ENCODE assay signal across 10 cellular contexts in genomic region chr15:40550381-40551037, GRCh38. TPM values are rescaled to one million over a fixed set of nuclear protein-coding genes. Genes with fewer than 3 reads are reported as not detected.
A peak's percentile ranks its signal among the peaks of the same experiment; 100 is the strongest.
DNase-seq lines count a peak whose midpoint lies in the region; ATAC-seq, FAIRE-seq and TF ChIP-seq lines count a peak whose summit lies in the region.
"Had no signal": no experiment of that assay in that cellular context is flagged by ENCODE, and none has a peak within 500 bp of the region (broad histone marks: within the 10 kb centered on the region; RNA-seq: fewer than 3 reads in every experiment).

No MANE protein-coding gene starts in this region.

- H3K27ac ChIP-seq in K562 (ENCODE audit: extremely low read depth, low read depth, low read length): peak overlapping the region; percentile 22; the same call in 1 of the 3 replicates

- DNase-seq in GM13977 (ENCODE audit: low spot score) (peak; percentile 67), K562 (ENCODE audit: extremely low read depth in 1 of 4, low spot score in 3 of 4) (no peak), NCI-H82 treated with DMSO at 0.1 percent for 48 hours (lab: John Stamatoyannopoulos, UW; ENCODE audit: unreplicated experiment) (no peak), urothelium cell line (ENCODE audit: low spot score) (no peak), D341Med (ENCODE audit: low spot score) (no peak), DMS153 treated with DMSO at 0.1 percent for 48 hours (lab: John Stamatoyannopoulos, UW; ENCODE audit: unreplicated experiment) (no peak)
- DNase-seq: activated T-cell treated with anti-CD3 and anti-CD28 coated beads, Interleukin-2, amount 50 U/mL, for 4 hours had no signal

- no peaks in the 10 kb centered on the region for H3K79me2 ChIP-seq in K562 (ENCODE audit: control insufficient read depth, insufficient read depth, low read length)

- BruUV-seq in K562 (replicated peaks; lab: Mats Ljungman, UMichigan): no TSS peak

- no peaks in the 10 kb centered on the region for H3K9me3 ChIP-seq in K562 (replicated peaks; ENCODE audit: control insufficient read depth, insufficient read depth, low read depth, low read length)
- H3K9me3 ChIP-seq: Caco-2 had no signal

- peak; percentile 73 for ATAC-seq in GM21390 (IDR thresholded peaks at IDR 0.05; ENCODE audit: unreplicated experiment)
- ATAC-seq in HG03196 (IDR thresholded peaks at IDR 0.05; ENCODE audit: unreplicated experiment): peak; percentile 71
- no peak for ATAC-seq in K562
- ATAC-seq: activated T-cell treated with anti-CD3 and anti-CD28 coated beads, Interleukin-2, amount 50 U/mL, for 4 hours had no signal

- no peak overlapping the region for H3K4me2 ChIP-seq in K562 (ENCODE audit: insufficient read depth, low read length)

- no peak for FAIRE-seq in K562 (lab: Jason Lieb, UNC)
- no peak for FAIRE-seq in urothelium cell line (lab: Jason Lieb, UNC)

- no peak for TF ChIP-seq EP300 in K562 (IDR thresholded peaks at IDR 0.05; ENCODE audit: low read length)

- in situ Hi-C loops in GM13977 (cut with MboI; ENCODE audit: low pct_unique_long_range_greater_than_20kb, low sequenced_read_pairs, unreplicated experiment) (no loop called here), K562 (cut with MboI) (no loop called here)

- CTCF ChIA-PET in K562 (lab: Yijun Ruan, JAX; ENCODE audit: low intra/inter-chr PET ratio): no interaction called here

- H3K27me3 ChIP-seq in K562 (ENCODE audit: control insufficient read depth in 2 of 2, insufficient read depth in 2 of 2, low read length in 2 of 2): no peaks in the 10 kb centered on the region

- H3K9ac ChIP-seq in K562 (ENCODE audit: insufficient read depth in 1 of 2, low read depth in 2 of 2, low read length in 2 of 2): no peak overlapping the region

- WGBS in K562 (ENCODE audit: insufficient coverage, low coverage, missing lambda C conversion rate): 91% methylated on average over 6 of the region's 6 CpGs

- H3K36me3 ChIP-seq in K562 (ENCODE audit: control insufficient read depth, insufficient read depth, low read length): peaks cover 65% of the 10 kb centered on the region

- TF ChIP-seq CTCF in GM13977 (IDR thresholded peaks at IDR 0.05; ENCODE audit: extremely low read depth, insufficient read depth, missing control alignments) (no peak), K562 (IDR thresholded peaks at IDR 0.05 in 2 of 3, conservative IDR thresholded peaks at IDR 0.05 in 1 of 3; ENCODE audit: insufficient read depth in 2 of 3, low read depth in 1 of 3, low read length in 3 of 3) (no peak)

- TF ChIP-seq RAD21 in K562 (CRISPR knock-in tag; conservative IDR thresholded peaks at IDR 0.05 in 1 of 2, IDR thresholded peaks at IDR 0.05 in 1 of 2): no peak

- no peaks in the 10 kb centered on the region for H4K20me1 ChIP-seq in K562 (replicated peaks; ENCODE audit: control insufficient read depth, insufficient read depth, low read length)

- no peak overlapping the region for H3K4me3 ChIP-seq in K562

- H3K9me1 ChIP-seq in K562 (ENCODE audit: control insufficient read depth, insufficient read depth, low read length): no peaks in the 10 kb centered on the region

- no peak overlapping the region for H2AFZ ChIP-seq in K562 (ENCODE audit: low read depth, low read length)

- H3K4me1 ChIP-seq in K562 (replicated peaks in 1 of 2; ENCODE audit: control insufficient read depth in 2 of 2, insufficient read depth in 2 of 2, low read length in 2 of 2): peaks cover 8 to 30% of the 10 kb centered on the region in 2 experiments; a peak in 4 of 5 replicates
- H3K4me1 ChIP-seq: Caco-2 had no signal

- intact Hi-C loops in K562 (cut with micrococcal nuclease): no loop called here

- POLR2A ChIA-PET in K562 (lab: Yijun Ruan, JAX): interaction anchor here (0.7 to 2.2 kb wide), 3 partner anchors 9 to 80 kb away, joined by 3 to 6 read pairs (median 3); no protein-coding TSS in a partner anchor

- no peak for TF ChIP-seq POLR2A in K562 (conservative IDR thresholded peaks at IDR 0.05)

TF ChIP-seq in K562, 482 proteins besides CTCF, POLR2A, EP300 and RAD21 (continues in another document):
- TF ChIP-seq TSHZ1 (CRISPR knock-in tag; IDR thresholded peaks at IDR 0.05) (no peak), ILF3 (IDR thresholded peaks at IDR 0.05; ENCODE audit: borderline replicate concordance) (no peak)

RNA-seq across cellular contexts. Expression of gene CCDC32, which starts 14.3 kb away (rescaled TPM):
- 58.0 and 64.4 TPM in 2 replicates for total RNA-seq in K562 (2011; cell fraction: chromatin; rRNA removed; ENCODE audit: low replicate concordance)
- 36.7 and 40.0 TPM in 2 replicates for total RNA-seq in K562 (2011; cell fraction: nucleolus; rRNA removed)
- 34.5 and 52.4 TPM in 2 replicates for total RNA-seq in K562 (2011; cell fraction: nucleoplasm; rRNA removed)
- 22.2 and 26.8 TPM in 2 replicates for total RNA-seq in K562 (2014; rRNA removed)
- total RNA-seq in K562 (2014; rRNA removed; fragmentation: Illumina TruSeq; extraction: Trizol): 53.3 and 75.6 TPM in 2 replicates
- 21.6 and 30.7 TPM in 2 replicates for total RNA-seq in K562 (2015; rRNA removed; fragmentation: Illumina TruSeq; extraction: Trizol)
- 33.8 and 38.0 TPM in 2 replicates for total RNA-seq in K562 (2021)
- 34.7 and 37.0 TPM in 2 replicates for polyA plus RNA-seq in K562 (2011; rRNA removed)
- 14.8 and 23.9 TPM in 2 replicates for polyA plus RNA-seq in K562 (2011; cell fraction: cytosol; rRNA removed)
- 8.3 and 17.2 TPM in 2 replicates for polyA plus RNA-seq in K562 (2011; cell fraction: nucleus; rRNA removed)
- polyA plus RNA-seq in K562 (2012): 38.8 and 49.7 TPM in 2 replicates
- 28.5 and 34.1 TPM in 2 replicates for polyA plus RNA-seq in K562 (2014; fragmentation: Illumina TruSeq; extraction: Trizol)
- 10 to 100 TPM; 54.4 to 94.8 TPM for polyA plus RNA-seq in K562 (2014; fragmentation: Nextera tagmentation; extraction: Ambion mirVana)
- 35.3 and 37.1 TPM in 2 replicates for polyA plus RNA-seq in K562 (2014; rRNA removed)
- 31.1 and 44.8 TPM in 2 replicates for polyA minus RNA-seq in K562 (2011; rRNA and poly(A)+ RNA removed)
- polyA minus RNA-seq in K562 (2011; cell fraction: cytosol; rRNA and poly(A)+ RNA removed): 5.4 and 8.2 TPM in 2 replicates
- polyA minus RNA-seq in K562 (2011; cell fraction: nucleus; rRNA and poly(A)+ RNA removed): 7.5 and 29.2 TPM in 2 replicates

RNA-seq across cellular contexts. Expression of gene RPUSD2, which starts 18.6 kb away (rescaled TPM):
- total RNA-seq in K562 (2011; cell fraction: chromatin; rRNA removed; ENCODE audit: low replicate concordance): 5.8 and 12.4 TPM in 2 replicates
- total RNA-seq in K562 (2011; cell fraction: nucleolus; rRNA removed): 17.1 and 22.7 TPM in 2 replicates
- total RNA-seq in K562 (2011; cell fraction: nucleoplasm; rRNA removed): 12.1 and 12.4 TPM in 2 replicates
- total RNA-seq in K562 (2014; rRNA removed) (23.4 and 36.8 TPM in 2 replicates), K562 (2014; rRNA removed; fragmentation: Illumina TruSeq; extraction: Trizol) (10.0 and 14.3 TPM in 2 replicates), K562 (2015; rRNA removed; fragmentation: Illumina TruSeq; extraction: Trizol) (17.5 and 18.6 TPM in 2 replicates), K562 (2021) (24.0 and 30.2 TPM in 2 replicates)
- polyA plus RNA-seq in K562 (2011; rRNA removed) (11.2 and 13.0 TPM in 2 replicates), K562 (2014; fragmentation: Illumina TruSeq; extraction: Trizol) (13.6 and 13.7 TPM in 2 replicates), K562 (2014; fragmentation: Nextera tagmentation; extraction: Ambion mirVana) (1 to 10 TPM; 3.7 to 5.0 TPM), K562 (2014; rRNA removed) (19.6 and 20.5 TPM in 2 replicates)
- 11.7 and 20.8 TPM in 2 replicates for polyA plus RNA-seq in K562 (2011; cell fraction: cytosol; rRNA removed)
- 10.8 and 14.7 TPM in 2 replicates for polyA plus RNA-seq in K562 (2011; cell fraction: nucleus; rRNA removed)
- 9.7 and 17.2 TPM in 2 replicates for polyA plus RNA-seq in K562 (2012)
- 14.4 and 16.9 TPM in 2 replicates for polyA minus RNA-seq in K562 (2011; rRNA and poly(A)+ RNA removed)
- polyA minus RNA-seq in K562 (2011; cell fraction: cytosol; rRNA and poly(A)+ RNA removed): 11.1 and 12.7 TPM in 2 replicates
- 9.4 and 12.4 TPM in 2 replicates for polyA minus RNA-seq in K562 (2011; cell fraction: nucleus; rRNA and poly(A)+ RNA removed)

RNA-seq across cellular contexts. Expression of gene KNL1, which starts 43.5 kb away (rescaled TPM):
- 23.6 and 133 TPM in 2 replicates for total RNA-seq in K562 (2011; cell fraction: chromatin; rRNA removed; ENCODE audit: low replicate concordance)
- total RNA-seq in K562 (2011; cell fraction: nucleolus; rRNA removed): 10.0 and 22.1 TPM in 2 replicates
- total RNA-seq in K562 (2011; cell fraction: nucleoplasm; rRNA removed): 29.4 and 37.6 TPM in 2 replicates
- total RNA-seq in K562 (2014; rRNA removed): 29.2 and 30.7 TPM in 2 replicates
- total RNA-seq in K562 (2014; rRNA removed; fragmentation: Illumina TruSeq; extraction: Trizol): 62.1 and 74.1 TPM in 2 replicates
- 58.8 and 65.4 TPM in 2 replicates for total RNA-seq in K562 (2015; rRNA removed; fragmentation: Illumina TruSeq; extraction: Trizol)
- 32.1 and 34.8 TPM in 2 replicates for total RNA-seq in K562 (2021)
- 29.8 and 34.6 TPM in 2 replicates for polyA plus RNA-seq in K562 (2011; rRNA removed)
- 3.7 and 12.4 TPM in 2 replicates for polyA plus RNA-seq in K562 (2011; cell fraction: cytosol; rRNA removed)
- 12.0 and 18.2 TPM in 2 replicates for polyA plus RNA-seq in K562 (2011; cell fraction: nucleus; rRNA removed)
- 16.4 and 19.6 TPM in 2 replicates for polyA plus RNA-seq in K562 (2012)
- polyA plus RNA-seq in K562 (2014; fragmentation: Illumina TruSeq; extraction: Trizol): 35.5 and 43.7 TPM in 2 replicates
- 10 to 100 TPM; 14.5 to 17.9 TPM for polyA plus RNA-seq in K562 (2014; fragmentation: Nextera tagmentation; extraction: Ambion mirVana)
- polyA plus RNA-seq in K562 (2014; rRNA removed): 16.5 and 52.8 TPM in 2 replicates
- polyA minus RNA-seq in K562 (2011; rRNA and poly(A)+ RNA removed): 103 and 127 TPM in 2 replicates
- 27.7 and 28.9 TPM in 2 replicates for polyA minus RNA-seq in K562 (2011; cell fraction: cytosol; rRNA and poly(A)+ RNA removed)
- polyA minus RNA-seq in K562 (2011; cell fraction: nucleus; rRNA and poly(A)+ RNA removed): 21.1 and 45.1 TPM in 2 replicates
